Comparison of ENCODE assay signal across 21 cellular contexts in genomic region chr1:69613414-69613813, GRCh38. TPM values are rescaled to one million over a fixed set of nuclear protein-coding genes. Genes with fewer than 3 reads are reported as not detected.
DNase-seq lines count a peak whose midpoint lies in the region; ATAC-seq, FAIRE-seq and TF ChIP-seq lines count a peak whose summit lies in the region.
"Had no signal": no experiment of that assay in that cellular context is flagged by ENCODE, and none has a peak within 500 bp of the region (broad histone marks: within the 10 kb centered on the region; RNA-seq: fewer than 3 reads in every experiment).

No MANE protein-coding gene starts in this region.

- H3K27me3 ChIP-seq in mammary epithelial cell (ENCODE audit: insufficient read depth, low read length) (no peaks in the 10 kb centered on the region), breast epithelium (no peaks in the 10 kb centered on the region), bronchial epithelial cell (ENCODE audit: control insufficient read depth, insufficient read depth, low read length) (no peaks in the 10 kb centered on the region), mesendoderm (ENCODE audit: insufficient read depth, low read length, poor library complexity) (no peaks in the 10 kb centered on the region)

- H2BK120ac ChIP-seq in mesendoderm (ENCODE audit: low read depth, low read length), result no peak overlapping the region

- no peak overlapping the region for H2BK15ac ChIP-seq in mesendoderm (replicated peaks; ENCODE audit: low read depth)

- H3K4me2 ChIP-seq in mammary epithelial cell (ENCODE audit: insufficient read depth, low read depth, low read length) (no peak overlapping the region), mesendoderm (ENCODE audit: low read length) (no peak overlapping the region)

- no peaks in the 10 kb centered on the region for H3K79me1 ChIP-seq in mesendoderm (ENCODE audit: low read length)

- H3K9me3 ChIP-seq in mammary epithelial cell (replicated peaks; ENCODE audit: insufficient read depth, low read length) (no peaks in the 10 kb centered on the region), breast epithelium (no peaks in the 10 kb centered on the region)

- no peak overlapping the region for H3K23ac ChIP-seq in mesendoderm (ENCODE audit: low read length)

- H3K36me3 ChIP-seq in mammary epithelial cell (ENCODE audit: insufficient read depth, low read length), result no peaks in the 10 kb centered on the region
- no peaks in the 10 kb centered on the region for H3K36me3 ChIP-seq in breast epithelium
- H3K36me3 ChIP-seq in bronchial epithelial cell (ENCODE audit: control insufficient read depth, insufficient read depth, low read length), result no peaks in the 10 kb centered on the region
- H3K36me3 ChIP-seq in mesendoderm (ENCODE audit: control insufficient read depth, insufficient read depth, low read length), result no peaks in the 10 kb centered on the region

- intact Hi-C loops in mammary epithelial cell (cut with micrococcal nuclease) (no loop called here), breast epithelium (cut with DNase I; ENCODE audit: low total_unique reads) (no loop called here)

- TF ChIP-seq POLR2A in breast epithelium (IDR thresholded peaks at IDR 0.05), result no peak

- H3K4me3 Mint-ChIP-seq in stimulated activated naive CD8-positive, alpha-beta T cell treated with anti-CD3 and anti-CD28 coated beads, Interleukin-15, amount 100 ng/mL, for 72 hours, result no peak overlapping the region
- H3K4me3 Mint-ChIP-seq: CD14-positive monocyte; CD8-positive, alpha-beta T cell had no signal

- H3K4ac ChIP-seq in mesendoderm (ENCODE audit: low read depth, low read length), result no peak overlapping the region

- H3K27ac ChIP-seq in mammary epithelial cell (ENCODE audit: insufficient read depth, low read depth, low read length), result no peak overlapping the region
- no peak overlapping the region for H3K27ac ChIP-seq in breast epithelium
- no peak overlapping the region for H3K27ac ChIP-seq in mesendoderm (ENCODE audit: low read depth, low read length)
- H3K27ac ChIP-seq: 22Rv1 had no signal

- FAIRE-seq in bronchial epithelial cell (lab: Jason Lieb, UNC), result no peak
- FAIRE-seq: D721Med, GM19239, HepG2, HTR-8/SVneo had no signal

- no peak overlapping the region for H3K18ac ChIP-seq in mesendoderm (ENCODE audit: low read length)

- BruUV-seq in mammary epithelial cell (replicated peaks; lab: Mats Ljungman, UMichigan), result no TSS peak

- no peak for TF ChIP-seq CTCF in mammary epithelial cell (conservative IDR thresholded peaks at IDR 0.05 in 1 of 2, IDR thresholded peaks at IDR 0.05 in 1 of 2; ENCODE audit: extremely low read depth in 1 of 2, insufficient read depth in 1 of 2, low read depth in 1 of 2, low read length in 2 of 2)
- TF ChIP-seq CTCF in breast epithelium (IDR thresholded peaks at IDR 0.05), result no peak
- TF ChIP-seq CTCF in bronchial epithelial cell (IDR thresholded peaks at IDR 0.05; ENCODE audit: insufficient read depth, low read length, severe bottlenecking), result no peak

- WGBS in mammary epithelial cell (ENCODE audit: low coverage, missing lambda C conversion rate), result 86% methylated on average over 2 of the region's 3 CpGs
- no CpG with 5 or more reads among the region's 3 CpGs for WGBS in mesendoderm (ENCODE audit: extremely low coverage, insufficient coverage, low lambda C conversion rate)

- dilution Hi-C loops in mammary epithelial cell (cut with HindIII; ENCODE audit: low sequenced_read_pairs), result loop anchor here (10.0 kb wide), 1 partner anchor 61 kb away; no protein-coding TSS in a partner anchor

- H4K20me1 ChIP-seq in mammary epithelial cell (ENCODE audit: insufficient read depth, low read length), result no peaks in the 10 kb centered on the region

- no peaks in the 10 kb centered on the region for H3K27me3 Mint-ChIP-seq in stimulated activated naive CD8-positive, alpha-beta T cell treated with anti-CD3 and anti-CD28 coated beads, Interleukin-15, amount 100 ng/mL, for 72 hours

- no peak for ATAC-seq in stimulated activated naive CD8-positive, alpha-beta T cell treated with anti-CD3 and anti-CD28 coated beads, Interleukin-15, amount 100 ng/mL, for 72 hours
- ATAC-seq: CD8-positive, alpha-beta T cell; HepG2 had no signal

- H2AFZ ChIP-seq in mammary epithelial cell (ENCODE audit: low read depth, low read length), result no peak overlapping the region

- H4K8ac ChIP-seq in mesendoderm (ENCODE audit: low read depth, low read length), result no peak overlapping the region

- H3K9me3 Mint-ChIP-seq in stimulated activated naive CD8-positive, alpha-beta T cell treated with anti-CD3 and anti-CD28 coated beads, Interleukin-15, amount 100 ng/mL, for 72 hours, result no peaks in the 10 kb centered on the region

- H3K4me3 ChIP-seq in mammary epithelial cell (replicated peaks in 1 of 3; ENCODE audit: insufficient read depth in 1 of 3, low read depth in 2 of 3, low read length in 3 of 3) (no peak overlapping the region), breast epithelium (no peak overlapping the region), bronchial epithelial cell (ENCODE audit: low read depth, low read length) (no peak overlapping the region), mesendoderm (ENCODE audit: low read length) (no peak overlapping the region)

- no peak overlapping the region for H2BK5ac ChIP-seq in mesendoderm (ENCODE audit: low read length)

- no peak overlapping the region for H3K56ac ChIP-seq in mesendoderm (ENCODE audit: low read length)

- no peaks in the 10 kb centered on the region for H3K4me1 Mint-ChIP-seq in stimulated activated naive CD8-positive, alpha-beta T cell treated with anti-CD3 and anti-CD28 coated beads, Interleukin-15, amount 100 ng/mL, for 72 hours
- H3K4me1 Mint-ChIP-seq: CD14-positive monocyte had no signal

- DNase-seq in mammary epithelial cell, result peak; percentile 11
- no peak for DNase-seq in breast epithelium (ENCODE audit: low spot score in 2 of 2)
- peak; percentile 37 for DNase-seq in bronchial epithelial cell (ENCODE audit: low read depth)
- DNase-seq in mesendoderm, result peak; percentile 40
- DNase-seq in NCI-H1436 (lab: John Stamatoyannopoulos, UW), result no peak
- no peak for DNase-seq in G401 (ENCODE audit: low spot score)
- DNase-seq in stimulated activated naive CD8-positive, alpha-beta T cell treated with anti-CD3 and anti-CD28 coated beads, Interleukin-15, amount 100 ng/mL, for 72 hours, result no peak
- DNase-seq: CD8-positive, alpha-beta T cell; COR-L47; DMS153; DMS79 treated with DMSO at 0.1 percent for 48 hours; EL; GF-D8; H7 had no signal

- H3K4me1 ChIP-seq in mammary epithelial cell (ENCODE audit: insufficient read depth, low read length), result peaks cover 8% of the 10 kb centered on the region
- H3K4me1 ChIP-seq in breast epithelium, result no peaks in the 10 kb centered on the region
- peaks cover 3% of the 10 kb centered on the region for H3K4me1 ChIP-seq in mesendoderm (ENCODE audit: control insufficient read depth, low read depth, low read length)

- CTCF ChIA-PET in mammary epithelial cell (lab: Charles Lee; ENCODE audit: low non-redundant PET), result no interaction called here

- H3K79me2 ChIP-seq in mammary epithelial cell (ENCODE audit: insufficient read depth, low read length) (no peaks in the 10 kb centered on the region), mesendoderm (ENCODE audit: control insufficient read depth, insufficient read depth, low read length) (no peaks in the 10 kb centered on the region)

- H2AK5ac ChIP-seq in mesendoderm (ENCODE audit: low read length), result no peak overlapping the region

- no peak overlapping the region for H3K9ac ChIP-seq in mammary epithelial cell (ENCODE audit: insufficient read depth, low read length)
- H3K9ac ChIP-seq in mesendoderm (ENCODE audit: low read length), result no peak overlapping the region

- no peak overlapping the region for H3K27ac Mint-ChIP-seq in stimulated activated naive CD8-positive, alpha-beta T cell treated with anti-CD3 and anti-CD28 coated beads, Interleukin-15, amount 100 ng/mL, for 72 hours
- H3K27ac Mint-ChIP-seq: CD14-positive monocyte; CD8-positive, alpha-beta T cell had no signal

- no peak overlapping the region for H4K5ac ChIP-seq in mesendoderm (ENCODE audit: low read length)

- in situ Hi-C loops in mammary epithelial cell (cut with MboI; ENCODE audit: low sequenced_read_pairs in 2 of 2) (no loop called here), G401 (cut with HindIII; ENCODE audit: low sequenced_read_pairs) (no loop called here)

RNA-seq across cellular contexts. Expression of gene LRRC7, which starts 45.7 kb away (rescaled TPM):
- total RNA-seq in mammary epithelial cell, result under 1 TPM in 1 of 2 donors, not detected in 1; 0.14 TPM
- polyA plus RNA-seq in mammary epithelial cell, result 0.02 TPM
- polyA minus RNA-seq in mammary epithelial cell, result not detected
- not detected for total RNA-seq in breast epithelium
- total RNA-seq in bronchial epithelial cell, result not detected in 2 replicates
- not detected for polyA plus RNA-seq in mesendoderm (2013, experiment 1 of 2)
- polyA plus RNA-seq in mesendoderm (2013, experiment 2 of 2), result 0.01 TPM
- not detected in 2 replicates for total RNA-seq in G401 (2014; rRNA removed; shearing (Covaris generic))
- total RNA-seq: A673, HepG2 had no signal
- polyA plus RNA-seq: CD14-positive monocyte, HepG2 had no signal

Comparison
In these comparisons a context has a peak if more than half of its experiments do, and no peak if none do; other contexts are left out.
1. DNase-seq: peak in mammary epithelial cell (single experiment), bronchial epithelial cell (single experiment) and mesendoderm (single experiment); none in breast epithelium (0 of 2), NCI-H1436 (single experiment), G401 (single experiment) and stimulated activated naive CD8-positive, alpha-beta T cell treated with anti-CD3 and anti-CD28 coated beads, Interleukin-15, amount 100 ng/mL, for 72 hours (0 of 2).